In genomic region chr6:16082367-16082766, GRCh38 we compare ENCODE assay signal across 24 cellular contexts.
"Had no signal": no experiment of that assay in that cellular context is flagged by ENCODE, and none has a peak within 500 bp of the region (broad histone marks: within the 10 kb centered on the region; RNA-seq: fewer than 3 reads in every experiment).

No MANE protein-coding gene starts in this region.

- ATAC-seq: Panc1, PC-3 had no signal

- H3K27ac Mint-ChIP-seq: IgD-negative memory B cell had no signal

- DNase-seq: KBM-7, MV-4-11, NCI-H1048, NCI-H1105, NCI-H1417, NCI-H1436 treated with DMSO at 0.1 percent for 48 hours, NCI-H1694, NCI-H187 treated with DMSO at 0.1 percent for 48 hours, NCI-H2029 treated with DMSO at 0.1 percent for 48 hours, NCI-H2171 treated with DMSO at 0.1 percent for 48 hours, NCI-H345, NCI-H446 treated with DMSO at 0.1 percent for 48 hours, NCI-H510A treated with DMSO at 0.1 percent for 48 hours, NCI-H526, NCI-H82, PC-3, SIG-M5, SW 1271 had no signal

- H3K4me3 ChIP-seq: SJSA1, SK-N-MC had no signal

- H3K36me3 Mint-ChIP-seq: IgD-negative memory B cell had no signal

- H3K36me3 ChIP-seq: SJSA1 had no signal

- H3K4me1 ChIP-seq: SJSA1 had no signal

- H3K27ac ChIP-seq: HL-60, RWPE1, SJSA1, SK-N-MC had no signal

- H3K4me3 Mint-ChIP-seq: IgD-negative memory B cell had no signal

- H3K9me3 Mint-ChIP-seq: IgD-negative memory B cell had no signal
